In the genomic region with DNA sequence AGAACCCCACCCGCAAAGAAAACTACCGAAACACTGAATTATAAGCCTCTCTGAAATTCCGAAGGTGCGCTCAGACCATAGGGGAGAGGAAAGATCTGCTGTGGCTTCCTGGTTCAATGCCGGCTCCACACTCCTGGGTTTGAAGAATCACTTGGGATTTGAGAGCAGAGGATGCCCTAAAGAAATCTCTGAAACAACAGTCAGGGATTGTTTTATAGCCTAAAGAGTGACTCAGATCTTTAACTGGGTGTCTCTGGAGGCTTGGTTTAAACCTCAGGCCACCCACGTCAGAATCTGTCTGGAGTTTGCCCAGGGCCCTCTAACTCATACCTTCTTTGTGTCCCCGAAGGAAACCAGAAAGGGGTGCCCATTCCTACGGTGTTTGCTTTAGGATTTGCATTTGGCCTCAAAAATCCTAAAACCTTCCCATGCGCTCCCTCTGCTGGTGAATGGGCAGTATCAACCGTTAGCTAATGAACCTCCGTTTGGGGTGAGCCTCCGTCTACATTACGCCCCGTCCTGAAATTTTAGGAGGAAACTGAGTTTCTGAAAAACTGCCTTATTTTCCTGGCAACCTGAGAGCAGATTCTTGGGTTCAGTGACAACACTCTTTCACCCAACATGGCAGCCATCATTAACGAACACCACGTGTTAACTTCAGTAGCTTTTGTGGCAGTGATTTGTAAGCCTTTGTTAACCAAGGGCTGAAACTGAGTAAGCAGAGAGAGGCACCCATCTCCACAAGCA, we compare ENCODE assay signal across 8 cellular contexts. TPM values are rescaled to one million over a fixed set of nuclear protein-coding genes. Genes with fewer than 3 reads are reported as not detected.
A peak's percentile ranks its signal among the peaks of the same experiment; 100 is the strongest.
DNase-seq lines count a peak whose midpoint lies in the region; ATAC-seq and TF ChIP-seq lines count a peak whose summit lies in the region.
"Not testable (repeated sequence)": the region's sequence is repeated elsewhere in the genome, so short reads cannot be mapped to it uniquely, and the experiment has no call there.

No MANE protein-coding gene starts in this region.

- not testable (repeated sequence) for H2AK9ac ChIP-seq in IMR-90 (replicated peaks; ENCODE audit: low read depth, low read length, poor library complexity)

- peak overlapping the region; percentile 31; the same call in 1 of the 2 replicates for H2BK20ac ChIP-seq in IMR-90 (ENCODE audit: low read depth, low read length)

- H3K4me1 Mint-ChIP-seq in activated T-cell treated with anti-CD3 and anti-CD28 coated beads, Interleukin-2, amount 50 U/mL, for 72 hours (ENCODE audit: low read depth) = peaks cover 10% of the 10 kb centered on the region
- H3K4me1 Mint-ChIP-seq in endodermal cell = peaks cover 18% of the 10 kb centered on the region

- dilution Hi-C loops in IMR-90 (cut with HindIII; ENCODE audit: low sequenced_read_pairs, unreplicated experiment) = not testable (repeated sequence)

- H3K79me2 ChIP-seq in ACC112 (ENCODE audit: control insufficient read depth, insufficient read depth, low read length, unreplicated experiment) = not testable (repeated sequence)

- POLR2A ChIA-PET in IMR-90 (lab: Charles Lee; ENCODE audit: unreplicated experiment) = not testable (repeated sequence)

- peak overlapping the region; percentile 60 to 74 for H3K4me3 Mint-ChIP-seq in activated T-cell treated with anti-CD3 and anti-CD28 coated beads, Interleukin-2, amount 50 U/mL, for 72 hours
- not testable (repeated sequence) for H3K4me3 Mint-ChIP-seq in endodermal cell

- H3K23ac ChIP-seq in IMR-90 (ENCODE audit: low read depth, low read length) = not testable (repeated sequence)

- not testable (repeated sequence) for H3K9me1 ChIP-seq in IMR-90 (ENCODE audit: insufficient read depth, low read length)

- not testable (repeated sequence) for H3K9ac ChIP-seq in IMR-90 (ENCODE audit: low read depth, low read length); endodermal cell (ENCODE audit: extremely low read depth, low read length, poor library complexity, severe bottlenecking)

- H3K27me3 ChIP-seq in ACC112 (ENCODE audit: insufficient read depth, low read length); IMR-90 (ENCODE audit: control insufficient read depth, insufficient read depth, low read length); endodermal cell (ENCODE audit: control insufficient read depth, insufficient read depth, low read length, poor library complexity, severe bottlenecking): not testable (repeated sequence)

- ATAC-seq in GM18867 (IDR thresholded peaks at IDR 0.05; ENCODE audit: unreplicated experiment) (peak; percentile 88), IMR-90 (ENCODE audit: low read depth) (peak; percentile 93)
- ATAC-seq in activated T-cell treated with anti-CD3 and anti-CD28 coated beads, Interleukin-2, amount 50 U/mL, for 72 hours (replicated peaks in 1 of 2) = peak; percentile 49 to 70

- H2BK5ac ChIP-seq in IMR-90 (ENCODE audit: low read depth, low read length, poor library complexity, severe bottlenecking) = not testable (repeated sequence)

- not testable (repeated sequence) for H3K36me3 ChIP-seq in ACC112 (ENCODE audit: insufficient read depth, low read length); IMR-90 (ENCODE audit: control insufficient read depth, insufficient read depth, low read length); endodermal cell (ENCODE audit: control insufficient read depth, insufficient read depth, low read length)

- not testable (repeated sequence) for H3K9me3 ChIP-seq in IMR-90 (ENCODE audit: control insufficient read depth, insufficient read depth, low read length); endodermal cell (ENCODE audit: control insufficient read depth, low read length)

- TF ChIP-seq POLR2A in IMR-90 (IDR thresholded peaks at IDR 0.05; ENCODE audit: low read depth, low read length); lower leg skin (IDR thresholded peaks at IDR 0.05): not testable (repeated sequence)

- H3K4me2 ChIP-seq in IMR-90 (ENCODE audit: low read depth, low read length) = peak overlapping the region; percentile 40

- H2BK15ac ChIP-seq in IMR-90 (ENCODE audit: low read depth, low read length) = not testable (repeated sequence)

- not testable (repeated sequence) for H3K9me3 Mint-ChIP-seq in activated T-cell treated with anti-CD3 and anti-CD28 coated beads, Interleukin-2, amount 50 U/mL, for 72 hours; endodermal cell

- intact Hi-C loops in IMR-90 (cut with micrococcal nuclease) = loop anchor here (1.0 to 10.0 kb wide), 3 partner anchors 168 to 1358 kb away; a partner anchor contains a TSS
- intact Hi-C loops in lower leg skin (cut with DNase I; ENCODE audit: low total_unique reads) = not testable (repeated sequence)

- H2BK120ac ChIP-seq in IMR-90 (ENCODE audit: low read depth, low read length) = not testable (repeated sequence)

- CTCF ChIA-PET in IMR-90 (lab: Yijun Ruan, JAX) = not testable (repeated sequence)

- peak overlapping the region; percentile 46; the same call in 1 of the 2 replicates for H3K4me3 ChIP-seq in ACC112 (ENCODE audit: low read depth, low read length)
- H3K4me3 ChIP-seq in IMR-90 (ENCODE audit: insufficient read depth, low read depth, low read length); endodermal cell (ENCODE audit: low read length); lower leg skin (ENCODE audit: low read depth, poor library complexity, severe bottlenecking): not testable (repeated sequence)

- H3K56ac ChIP-seq in IMR-90 (ENCODE audit: extremely low read depth, insufficient read depth, low read length) = not testable (repeated sequence)

- peak overlapping the region in 1 of 2 experiments; percentile 60; a peak in 2 of 4 replicates for H4K8ac ChIP-seq in IMR-90 (ENCODE audit: low read depth in 2 of 2, low read length in 2 of 2)

- H2AFZ ChIP-seq in ACC112 (ENCODE audit: low read length, unreplicated experiment) (peak overlapping the region; percentile 95), IMR-90 (replicated peaks; ENCODE audit: low read length, poor library complexity) (peak overlapping the region; percentile 78)

- not testable (repeated sequence) for H4K91ac ChIP-seq in IMR-90 (ENCODE audit: insufficient read depth, low read depth, low read length)

- not testable (repeated sequence) for H4K20me1 ChIP-seq in IMR-90 (ENCODE audit: insufficient read depth, low read length)

- H3K18ac ChIP-seq in IMR-90 (ENCODE audit: low read depth, low read length) = not testable (repeated sequence)

- H3K14ac ChIP-seq in IMR-90 (replicated peaks; ENCODE audit: low read depth, low read length) = 0 out of 2 replicates have a peak overlapping the region, but pooled peaks have one; percentile 12

- WGBS in IMR-90 (ENCODE audit: extremely low coverage in 2 of 2, insufficient read length in 1 of 2), 2 experiments = no CpG with 5 or more reads among the region's 16 CpGs
- WGBS in endodermal cell (ENCODE audit: insufficient coverage in 1 of 2, insufficient read length in 1 of 2), 2 experiments = 35 to 39% methylated on average over 5 to 13 of the region's 16 CpGs
- 15 to 39% methylated on average over 9 to 16 of the region's 16 CpGs for WGBS in lower leg skin, 2 donors

- H3K27me3 Mint-ChIP-seq in activated T-cell treated with anti-CD3 and anti-CD28 coated beads, Interleukin-2, amount 50 U/mL, for 72 hours (ENCODE audit: low read depth) = peaks cover 27% of the 10 kb centered on the region
- not testable (repeated sequence) for H3K27me3 Mint-ChIP-seq in endodermal cell (ENCODE audit: insufficient read depth)

- in situ Hi-C loops in IMR-90 (cut with MboI; ENCODE audit: low sequenced_read_pairs) = loop anchor here (25.0 kb wide), 1 partner anchor 1350 kb away; a partner anchor contains a TSS

- TF ChIP-seq CTCF in IMR-90 (conservative IDR thresholded peaks at IDR 0.05; ENCODE audit: low read depth, low read length) = peak; percentile 51
- TF ChIP-seq CTCF in endodermal cell (conservative IDR thresholded peaks at IDR 0.05) = peak; percentile 85
- TF ChIP-seq CTCF in lower leg skin (IDR thresholded peaks at IDR 0.05) = peak in 1 of 3 donors; percentile 34

- DNase-seq in IMR-90 (peak; percentile 43), SHP77 (lab: John Stamatoyannopoulos, UW) (peak; percentile 7 to 17), endodermal cell (peak; percentile 88), lower leg skin (ENCODE audit: low spot score in 2 of 2) (peak; percentile 17 to 85)
- DNase-seq in activated T-cell treated with anti-CD3 and anti-CD28 coated beads, Interleukin-2, amount 50 U/mL, for 72 hours = peak; percentile 26 to 44
- peak; percentile 11 to 47 for DNase-seq in stimulated activated CD4-positive, alpha-beta T cell treated with anti-CD3 and anti-CD28 coated beads, Interleukin-1b, Interleukin-23, amount 100 ng/mL, for 4 hours (ENCODE audit: low read depth in 2 of 2)

- not testable (repeated sequence) for H3K79me1 ChIP-seq in IMR-90 (ENCODE audit: low read depth in 1 of 2, low read length in 2 of 2)

- H3K36me3 Mint-ChIP-seq in activated T-cell treated with anti-CD3 and anti-CD28 coated beads, Interleukin-2, amount 50 U/mL, for 72 hours (ENCODE audit: insufficient read depth in 2 of 2); endodermal cell (ENCODE audit: low read depth): not testable (repeated sequence)

- H4K5ac ChIP-seq in IMR-90 (ENCODE audit: low read depth, low read length) = not testable (repeated sequence)

- TF ChIP-seq RAD21 in IMR-90 (IDR thresholded peaks at IDR 0.05; ENCODE audit: low read length) = peak; percentile 54

- H3K27ac Mint-ChIP-seq in activated T-cell treated with anti-CD3 and anti-CD28 coated beads, Interleukin-2, amount 50 U/mL, for 72 hours = peak overlapping the region; percentile 16
- peak overlapping the region; percentile 91 for H3K27ac Mint-ChIP-seq in endodermal cell

- peak overlapping the region; percentile 67 for H3K27ac ChIP-seq in ACC112 (ENCODE audit: low read depth, low read length)
- H3K27ac ChIP-seq in IMR-90 (ENCODE audit: insufficient read depth, low read length); endodermal cell (ENCODE audit: low read depth, low read length): not testable (repeated sequence)

- not testable (repeated sequence) for H2AK5ac ChIP-seq in IMR-90 (ENCODE audit: low read depth, low read length)

- H3K4ac ChIP-seq in IMR-90 (ENCODE audit: low read depth, low read length) = not testable (repeated sequence)

- H3K4me1 ChIP-seq in ACC112 (ENCODE audit: control insufficient read depth, insufficient read depth, low read length, unreplicated experiment) = peaks cover 12% of the 10 kb centered on the region
- H3K4me1 ChIP-seq in IMR-90 (ENCODE audit: control insufficient read depth, insufficient read depth, low read length); endodermal cell (ENCODE audit: control insufficient read depth, insufficient read depth, low read length): not testable (repeated sequence)

- not testable (repeated sequence) for BruUV-seq in IMR-90 (replicated peaks; lab: Mats Ljungman, UMichigan)

RNA-seq across cellular contexts. Expression of a gene that starts 16.4 kb away (rescaled TPM):
- total RNA-seq in IMR-90 (2012; rRNA removed) (9.2 and 13.1 TPM in 2 replicates), endodermal cell (100 to 1,000 TPM in 1 of 2 donors, 10 to 100 TPM in 1; 52.6 to 108 TPM), lower leg skin (1 to 10 TPM; 1.5 to 7.7 (median 5.1) TPM)
- 8.2 and 9.6 TPM in 2 replicates for polyA plus RNA-seq in IMR-90 (2012; rRNA removed)
- polyA plus RNA-seq in IMR-90 (2012; cell fraction: cytosol; rRNA removed) = 9.0 and 10.4 TPM in 2 replicates
- 5.2 and 6.8 TPM in 2 replicates for polyA plus RNA-seq in IMR-90 (2012; cell fraction: nucleus; rRNA removed; ENCODE audit: low replicate concordance)
- not detected for total RNA-seq in activated T-cell treated with anti-CD3 and anti-CD28 coated beads, Interleukin-2, amount 50 U/mL, for 72 hours
- polyA plus RNA-seq in endodermal cell (2013, experiment 1 of 2) = 32.2 TPM
- polyA plus RNA-seq in endodermal cell (2013, experiment 2 of 2) = 35.8 TPM

Comparison
In these comparisons a context has a peak if more than half of its experiments do, and no peak if none do; other contexts are left out.
1. DNase-seq: peak in every context shown above with its lines; median percentile 88 in endodermal cell; 51 in lower leg skin; 43 in IMR-90; 35 in activated T-cell treated with anti-CD3 and anti-CD28 coated beads, Interleukin-2, amount 50 U/mL, for 72 hours; 29 in stimulated activated CD4-positive, alpha-beta T cell treated with anti-CD3 and anti-CD28 coated beads, Interleukin-1b, Interleukin-23, amount 100 ng/mL, for 4 hours; 12 in SHP77.